In the genomic region with DNA sequence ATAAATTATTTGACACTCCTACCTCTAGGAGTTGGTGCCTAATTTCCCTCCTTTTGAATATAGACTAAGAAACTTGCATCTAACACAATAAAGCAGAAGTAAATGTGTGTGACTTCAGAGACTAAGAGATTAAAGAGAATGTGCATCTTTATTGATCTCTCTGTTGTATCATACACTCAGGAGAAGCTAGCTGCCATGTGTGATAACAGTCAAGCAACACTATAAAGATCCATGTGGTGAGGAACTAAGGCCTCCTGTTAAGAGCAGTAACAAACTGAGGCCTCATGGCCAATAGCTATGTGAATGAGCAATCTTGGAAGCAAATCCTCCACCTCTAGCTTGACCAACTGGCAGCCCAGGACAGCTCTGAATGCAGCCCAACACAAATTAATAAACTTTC, we compare ENCODE assay signal across 17 cellular contexts. TPM values are rescaled to one million over a fixed set of nuclear protein-coding genes. Genes with fewer than 3 reads are reported as not detected.
DNase-seq lines count a peak whose midpoint lies in the region; ATAC-seq lines count a peak whose summit lies in the region.
"Had no signal": no experiment of that assay in that cellular context is flagged by ENCODE, and none has a peak within 500 bp of the region (broad histone marks: within the 10 kb centered on the region; RNA-seq: fewer than 3 reads in every experiment).

No MANE protein-coding gene starts in this region.

- H3K9me3 Mint-ChIP-seq in naive B cell, result no peaks in the 10 kb centered on the region

- no peaks in the 10 kb centered on the region for H3K9me3 ChIP-seq in right cardiac atrium (ENCODE audit: control insufficient read depth, low read length)
- H3K9me3 ChIP-seq: stomach had no signal

- no peak overlapping the region for H3K4me3 ChIP-seq in right cardiac atrium (ENCODE audit: low read length)
- H3K4me3 ChIP-seq: heart right ventricle, lung, stomach had no signal

- H3K27me3 Mint-ChIP-seq in naive B cell, result no peaks in the 10 kb centered on the region

- in situ Hi-C loops in SK-MEL-5 (cut with HindIII; ENCODE audit: low pct_unique_long_range_greater_than_20kb, low sequenced_read_pairs), result no loop called here

- peak; percentile 19 for DNase-seq in NCI-H146 (lab: John Stamatoyannopoulos, UW)
- DNase-seq in NCI-H146 treated with DMSO at 0.1 percent for 48 hours (lab: John Stamatoyannopoulos, UW; ENCODE audit: unreplicated experiment), result no peak
- DNase-seq in HCEC 1CT, result peak; percentile 9
- DNase-seq in SK-MEL-5 (ENCODE audit: low read depth, low spot score), result peak; percentile 69
- DNase-seq in naive B cell, result no peak
- DNase-seq in right cardiac atrium, result no peak
- DNase-seq in D341Med (ENCODE audit: low spot score), result no peak
- DNase-seq: activated CD8-positive, alpha-beta memory T cell treated with anti-CD3 and anti-CD28 coated beads, Interleukin-2, amount 50 U/mL, for 48 hours; amygdala; EL; heart right ventricle; NCI-H1048; stimulated activated CD4-positive, alpha-beta T cell treated with anti-CD3 and anti-CD28 coated beads, Interleukin-4, amount 100 ng/mL, for 1 hour; stomach; T-helper 2 cell had no signal

- peaks cover 28 to 65% (median 37%) of the 10 kb centered on the region in 3 donors for H3K4me1 Mint-ChIP-seq in naive B cell

- no peaks in the 10 kb centered on the region for H3K36me3 Mint-ChIP-seq in naive B cell

- intact Hi-C loops in right cardiac atrium (cut with DNase I), result no loop called here

- no peaks in the 10 kb centered on the region for H3K27me3 ChIP-seq in right cardiac atrium (ENCODE audit: control insufficient read depth, insufficient read depth)
- H3K27me3 ChIP-seq: heart right ventricle, stomach had no signal

- peak overlapping the region in 3 of 8 donors; percentile 18 to 99 (median 27) for H3K4me3 Mint-ChIP-seq in naive B cell

- ATAC-seq in naive B cell (ENCODE audit: low read depth in 2 of 2), result no peak
- no peak for ATAC-seq in GM21515 (IDR thresholded peaks at IDR 0.05; ENCODE audit: unreplicated experiment)
- no peak for ATAC-seq in right cardiac atrium
- ATAC-seq: heart right ventricle had no signal

- peak overlapping the region in 5 of 6 donors; percentile 2 to 52 (median 49) for H3K27ac Mint-ChIP-seq in naive B cell

- no peak overlapping the region for H3K27ac ChIP-seq in right cardiac atrium (ENCODE audit: low read length)
- H3K27ac ChIP-seq: heart right ventricle, stomach had no signal

- no peaks in the 10 kb centered on the region for H3K4me1 ChIP-seq in right cardiac atrium (ENCODE audit: control insufficient read depth, insufficient read depth, low read length)

RNA-seq across cellular contexts. Expression of a gene that starts 3.4 kb away (rescaled TPM):
- 86.9 and 89.1 TPM in 2 replicates for total RNA-seq in SK-MEL-5 (2014; rRNA removed; shearing (Covaris generic))
- polyA plus RNA-seq in SK-MEL-5 (2015; cell fraction: cytosol; rRNA removed), result 46.5 and 49.3 TPM in 2 replicates
- polyA plus RNA-seq in SK-MEL-5 (2015; cell fraction: nucleus; rRNA removed), result 288 and 289 TPM in 2 replicates
- polyA plus RNA-seq in naive B cell (ENCODE audit: low read depth in 6 of 6) (10 to 100 TPM in 5 of 6 donors, 1 to 10 TPM in 1; 5.9 to 21.9 (median 11.7) TPM), right cardiac atrium (11.6 TPM)
- 10 to 100 TPM; 15.1 to 19.5 (median 16.4) TPM for total RNA-seq in right cardiac atrium

Comparison
In these comparisons a context has a peak if more than half of its experiments do, and no peak if none do; other contexts are left out.
1. DNase-seq: peak in NCI-H146 (single experiment), HCEC 1CT (single experiment) and SK-MEL-5 (single experiment); none in NCI-H146 treated with DMSO at 0.1 percent for 48 hours (single experiment), naive B cell (single experiment), right cardiac atrium (0 of 3) and D341Med (single experiment).